ENCODE assay signal across 14 cellular contexts in genomic region chr2:227627769-227628168, GRCh38. TPM values are rescaled to one million over a fixed set of nuclear protein-coding genes. Genes with fewer than 3 reads are reported as not detected.
DNase-seq lines count a peak whose midpoint lies in the region; ATAC-seq and TF ChIP-seq lines count a peak whose summit lies in the region.
"Had no signal": no experiment of that assay in that cellular context is flagged by ENCODE, and none has a peak within 500 bp of the region (broad histone marks: within the 10 kb centered on the region; RNA-seq: fewer than 3 reads in every experiment).

No MANE protein-coding gene starts in this region.

- no peaks in the 10 kb centered on the region for H3K36me3 ChIP-seq in endodermal cell (ENCODE audit: control insufficient read depth, insufficient read depth, low read length)

- ATAC-seq in GM18520 (IDR thresholded peaks at IDR 0.05; ENCODE audit: unreplicated experiment) (peak; percentile 100), GM19452 (IDR thresholded peaks at IDR 0.05; ENCODE audit: unreplicated experiment) (peak; percentile 84), HG02870 (IDR thresholded peaks at IDR 0.05; ENCODE audit: unreplicated experiment) (peak; percentile 100), HG03565 (IDR thresholded peaks at IDR 0.05; ENCODE audit: unreplicated experiment) (peak; percentile 96)
- ATAC-seq: left lobe of liver had no signal

- no peaks in the 10 kb centered on the region for H3K36me3 Mint-ChIP-seq in endodermal cell (ENCODE audit: low read depth)

- no peak overlapping the region for H3K4me3 ChIP-seq in endodermal cell (ENCODE audit: low read length)

- 84 to 100% methylated on average over 2 of the region's 3 CpGs for WGBS in endodermal cell (ENCODE audit: insufficient coverage in 1 of 2, insufficient read length in 1 of 2), 2 experiments

- H3K4me3 Mint-ChIP-seq in endodermal cell = no peak overlapping the region

- H3K27me3 Mint-ChIP-seq in endodermal cell (ENCODE audit: insufficient read depth) = no peaks in the 10 kb centered on the region

- H3K27ac ChIP-seq in endodermal cell (ENCODE audit: low read depth, low read length) = no peak overlapping the region
- no peak overlapping the region for H3K27ac ChIP-seq in substantia nigra (ENCODE audit: low read depth, low read length, poor library complexity, severe bottlenecking)

- no peaks in the 10 kb centered on the region for H3K27me3 ChIP-seq in endodermal cell (ENCODE audit: control insufficient read depth, insufficient read depth, low read length, poor library complexity, severe bottlenecking)

- no peaks in the 10 kb centered on the region for H3K4me1 ChIP-seq in endodermal cell (ENCODE audit: control insufficient read depth, insufficient read depth, low read length)

- no peak overlapping the region for H3K9ac ChIP-seq in endodermal cell (ENCODE audit: extremely low read depth, low read length, poor library complexity, severe bottlenecking)

- H3K9me3 Mint-ChIP-seq in endodermal cell = peaks cover 2% of the 10 kb centered on the region

- H3K4me1 Mint-ChIP-seq in endodermal cell = no peaks in the 10 kb centered on the region

- no peaks in the 10 kb centered on the region for H3K9me3 ChIP-seq in endodermal cell (ENCODE audit: control insufficient read depth, low read length)

- DNase-seq in endodermal cell (no peak), substantia nigra (lab: John Stamatoyannopoulos, UW) (no peak), AG08395 (ENCODE audit: low spot score) (no peak)
- DNase-seq: activated effector memory CD4-positive, alpha-beta T cell treated with Interleukin-2 at 50 U/mL for 16 hours; NCI-H2029 had no signal

- no peak overlapping the region for H3K27ac Mint-ChIP-seq in endodermal cell

- TF ChIP-seq CTCF in endodermal cell (conservative IDR thresholded peaks at IDR 0.05) = no peak

RNA-seq across cellular contexts. Expression of gene SCYGR4, which starts 10.5 kb away (rescaled TPM):
- total RNA-seq in endodermal cell = not detected
- not detected for polyA plus RNA-seq in endodermal cell (2013, experiment 1 of 2)
- polyA plus RNA-seq in endodermal cell (2013, experiment 2 of 2) = not detected
- total RNA-seq: frontal cortex; left lobe of liver; pulmonary artery endothelial cell; T-helper 2 cell treated with Interferon-gamma antibody and Interleukin-4, amounts not matched to agents 100 ng/mL and 5 ng/mL, for 36 hours; urinary bladder had no signal
- polyA plus RNA-seq: urinary bladder had no signal

RNA-seq across cellular contexts. Expression of gene SCYGR3, which starts 13.1 kb away (rescaled TPM):
- total RNA-seq in endodermal cell = not detected
- not detected for polyA plus RNA-seq in endodermal cell (2013, experiment 1 of 2)
- not detected for polyA plus RNA-seq in endodermal cell (2013, experiment 2 of 2)
- total RNA-seq: frontal cortex; left lobe of liver; pulmonary artery endothelial cell; T-helper 2 cell treated with Interferon-gamma antibody and Interleukin-4, amounts not matched to agents 100 ng/mL and 5 ng/mL, for 36 hours; urinary bladder had no signal
- polyA plus RNA-seq: urinary bladder had no signal

RNA-seq across cellular contexts. Expression of gene SCYGR2, which starts 29.1 kb away (rescaled TPM):
- not detected for total RNA-seq in endodermal cell
- polyA plus RNA-seq in endodermal cell (2013, experiment 1 of 2) = not detected
- not detected for polyA plus RNA-seq in endodermal cell (2013, experiment 2 of 2)
- total RNA-seq: frontal cortex; left lobe of liver; pulmonary artery endothelial cell; T-helper 2 cell treated with Interferon-gamma antibody and Interleukin-4, amounts not matched to agents 100 ng/mL and 5 ng/mL, for 36 hours; urinary bladder had no signal
- polyA plus RNA-seq: urinary bladder had no signal

RNA-seq across cellular contexts. Expression of gene SCYGR5, which starts 38.8 kb away (rescaled TPM):
- total RNA-seq in endodermal cell = not detected
- not detected for polyA plus RNA-seq in endodermal cell (2013, experiment 1 of 2)
- not detected for polyA plus RNA-seq in endodermal cell (2013, experiment 2 of 2)
- total RNA-seq: frontal cortex; left lobe of liver; pulmonary artery endothelial cell; T-helper 2 cell treated with Interferon-gamma antibody and Interleukin-4, amounts not matched to agents 100 ng/mL and 5 ng/mL, for 36 hours; urinary bladder had no signal
- polyA plus RNA-seq: urinary bladder had no signal
